Comparison of ENCODE assay signal across 21 cellular contexts in genomic region chr14:104813286-104813685, GRCh38.
"Had no signal": no experiment of that assay in that cellular context is flagged by ENCODE, and none has a peak within 500 bp of the region (broad histone marks: within the 10 kb centered on the region; RNA-seq: fewer than 3 reads in every experiment).

No MANE protein-coding gene starts in this region.

- H3K36me3 Mint-ChIP-seq: naive thymus-derived CD8-positive, alpha-beta T cell; T-cell had no signal

- H3K4me3 Mint-ChIP-seq: dendritic cell treated with granulocyte-macrophage colony-stimulating factor and Interleukin-4, amounts not matched to agents 40 ng/mL and 50 ng/mL, for 4 days had no signal

- H3K9me3 Mint-ChIP-seq: activated T-cell treated with anti-CD3 and anti-CD28 coated beads, Interleukin-2, amount 50 U/mL, for 4 hours; dendritic cell treated with granulocyte-macrophage colony-stimulating factor and Interleukin-4, amounts not matched to agents 40 ng/mL and 50 ng/mL, for 4 days; naive thymus-derived CD8-positive, alpha-beta T cell; stimulated activated naive CD8-positive, alpha-beta T cell treated with anti-CD3 and anti-CD28 coated beads, Interleukin-15, Interleukin-2, amounts not matched to agents 100 ng/mL and 50 ng/mL, for 24 hours; T-cell had no signal

- DNase-seq: activated CD4-positive, alpha-beta T cell treated with anti-CD3 and anti-CD28 coated beads for 48 hours; activated CD4-positive, CD25-positive, alpha-beta regulatory T cell; activated CD8-positive, alpha-beta memory T cell treated with anti-CD3 and anti-CD28 coated beads, Interleukin-2, amount 50 U/mL, for 4 hours; activated gamma-delta T cell treated with Interleukin-2 at 50 U/mL for 16 hours; activated T-cell treated with anti-CD3 and anti-CD28 coated beads, Interleukin-2, amount 50 U/mL, for 4 hours; cerebellar nuclear complex; effector memory CD4-positive, alpha-beta T cell; kidney glomerular epithelial cell; occipital lobe; retina; stimulated activated CD4-positive, alpha-beta T cell treated with anti-CD3 and anti-CD28 coated beads, Interleukin-15, amount 100 ng/mL, for 24 hours; stimulated activated CD4-positive, alpha-beta T cell treated with anti-CD3 and anti-CD28 coated beads, Interleukin-2, amount 100 ng/mL, for 48 hours; T-cell; T-helper 9 cell had no signal

- H3K27me3 ChIP-seq: esophagus muscularis mucosa, gastroesophageal sphincter, heart left ventricle had no signal

- H3K36me3 ChIP-seq: esophagus muscularis mucosa had no signal

- H3K27me3 Mint-ChIP-seq: dendritic cell treated with granulocyte-macrophage colony-stimulating factor and Interleukin-4, amounts not matched to agents 40 ng/mL and 50 ng/mL, for 4 days; naive thymus-derived CD8-positive, alpha-beta T cell; stimulated activated naive CD8-positive, alpha-beta T cell treated with anti-CD3 and anti-CD28 coated beads, Interleukin-15, Interleukin-2, amounts not matched to agents 100 ng/mL and 50 ng/mL, for 24 hours; T-cell had no signal

- H3K27ac Mint-ChIP-seq: stimulated activated naive CD8-positive, alpha-beta T cell treated with anti-CD3 and anti-CD28 coated beads, Interleukin-15, Interleukin-2, amounts not matched to agents 100 ng/mL and 50 ng/mL, for 24 hours had no signal

- ATAC-seq: activated T-cell treated with anti-CD3 and anti-CD28 coated beads, Interleukin-2, amount 50 U/mL, for 4 hours; gastroesophageal sphincter; heart left ventricle; naive thymus-derived CD8-positive, alpha-beta T cell; SK-N-SH treated with all-trans-retinoic acid at 6 μM for 48 hours; T-cell had no signal

- H3K27ac ChIP-seq: gastroesophageal sphincter had no signal

- H3K4me3 ChIP-seq: esophagus muscularis mucosa, gastroesophageal sphincter had no signal

- H3K9me3 ChIP-seq: esophagus muscularis mucosa, gastroesophageal sphincter had no signal
